ENCODE assay signal across 21 cellular contexts in genomic region chr10:22426653-22427052, GRCh38.
"Had no signal": no experiment of that assay in that cellular context is flagged by ENCODE, and none has a peak within 500 bp of the region (broad histone marks: within the 10 kb centered on the region; RNA-seq: fewer than 3 reads in every experiment).

No MANE protein-coding gene starts in this region.

- H3K4me3 ChIP-seq: cardiac muscle cell had no signal

- H3K36me3 ChIP-seq: brain microvascular endothelial cell, cardiac muscle cell had no signal

- H3K9me3 Mint-ChIP-seq: activated naive CD4-positive, alpha-beta T cell treated with anti-CD3 and anti-CD28 coated beads, Interleukin-2, amount 50 U/mL, for 72 hours; activated naive CD8-positive, alpha-beta T cell treated with anti-CD3 and anti-CD28 coated beads, Interleukin-2, amount 50 U/mL, for 24 hours; activated T-cell treated with anti-CD3 and anti-CD28 coated beads, Interleukin-2, amount 50 U/mL, for 24 hours; activated T-helper 1 cell treated with anti-CD3 and anti-CD28 coated beads, Interleukin-12 subunit alpha, Interleukin-12 subunit beta, Interleukin-2, Interleukin-4 antibody, amounts not matched to agents 30 ng/mL and 10 ng/mL and 1 ng/mL, durations not matched to agents 14 hours and 24 hours and 36 hours; T-helper 1 cell treated with Interleukin-12 subunit alpha and Interleukin-12 subunit beta and Interleukin-4 antibody, amounts not matched to agents 30 μg/mL and 1 μg/mL, for 36 hours had no signal

- DNase-seq: activated CD4-positive, alpha-beta T cell treated with anti-CD3 and anti-CD28 coated beads for 4 hours; activated CD4-positive, alpha-beta T cell treated with anti-CD3 and anti-CD28 coated beads, Interleukin-2, amount 50 U/mL, for 48 hours; activated CD8-positive, alpha-beta memory T cell treated with anti-CD3 and anti-CD28 coated beads, Interleukin-2, amount 10 ng/mL, durations not matched to agents 7 days and 5 days; activated effector memory CD4-positive, alpha-beta T cell treated with anti-CD3 and anti-CD28 coated beads, Interleukin-2, amount 50 U/mL, for 16 hours; activated naive CD4-positive, alpha-beta T cell treated with Interleukin-2 at 50 U/mL for 16 hours; activated naive CD8-positive, alpha-beta T cell treated with anti-CD3 and anti-CD28 coated beads, Interleukin-2, amount 50 U/mL, for 24 hours; activated T-cell treated with anti-CD3 and anti-CD28 coated beads, Interleukin-2, amount 50 U/mL, for 24 hours; amniotic stem cell; brain microvascular endothelial cell; KG1; NCI-H1092; NCI-H1930; NCI-H2107; NCI-H2171 treated with DMSO at 0.1 percent for 48 hours; NCI-H526; OCI-M1; SHP77 treated with DMSO at 0.1 percent for 48 hours had no signal

- H3K36me3 Mint-ChIP-seq: activated CD8-positive, alpha-beta memory T cell treated with anti-CD3 and anti-CD28 coated beads, Interleukin-2, amount 10 ng/mL, durations not matched to agents 7 days and 5 days; activated naive CD4-positive, alpha-beta T cell treated with anti-CD3 and anti-CD28 coated beads, Interleukin-2, amount 50 U/mL, for 72 hours had no signal

- H3K27ac ChIP-seq: brain microvascular endothelial cell, cardiac muscle cell had no signal

- H3K27ac Mint-ChIP-seq: activated CD8-positive, alpha-beta memory T cell treated with anti-CD3 and anti-CD28 coated beads, Interleukin-2, amount 10 ng/mL, durations not matched to agents 7 days and 5 days; activated naive CD4-positive, alpha-beta T cell treated with anti-CD3 and anti-CD28 coated beads, Interleukin-2, amount 50 U/mL, for 72 hours; activated naive CD8-positive, alpha-beta T cell treated with anti-CD3 and anti-CD28 coated beads, Interleukin-2, amount 50 U/mL, for 24 hours; activated T-cell treated with anti-CD3 and anti-CD28 coated beads, Interleukin-2, amount 50 U/mL, for 24 hours; activated T-helper 1 cell treated with anti-CD3 and anti-CD28 coated beads, Interleukin-12 subunit alpha, Interleukin-12 subunit beta, Interleukin-2, Interleukin-4 antibody, amounts not matched to agents 30 ng/mL and 10 ng/mL and 1 ng/mL, durations not matched to agents 14 hours and 24 hours and 36 hours; T-helper 1 cell treated with Interleukin-12 subunit alpha and Interleukin-12 subunit beta and Interleukin-4 antibody, amounts not matched to agents 30 μg/mL and 1 μg/mL, for 36 hours had no signal

- H3K4me3 Mint-ChIP-seq: activated CD8-positive, alpha-beta memory T cell treated with anti-CD3 and anti-CD28 coated beads, Interleukin-2, amount 10 ng/mL, durations not matched to agents 7 days and 5 days; activated naive CD8-positive, alpha-beta T cell treated with anti-CD3 and anti-CD28 coated beads, Interleukin-2, amount 50 U/mL, for 24 hours; activated T-cell treated with anti-CD3 and anti-CD28 coated beads, Interleukin-2, amount 50 U/mL, for 24 hours; activated T-helper 1 cell treated with anti-CD3 and anti-CD28 coated beads, Interleukin-12 subunit alpha, Interleukin-12 subunit beta, Interleukin-2, Interleukin-4 antibody, amounts not matched to agents 30 ng/mL and 10 ng/mL and 1 ng/mL, durations not matched to agents 14 hours and 24 hours and 36 hours; T-helper 1 cell treated with Interleukin-12 subunit alpha and Interleukin-12 subunit beta and Interleukin-4 antibody, amounts not matched to agents 30 μg/mL and 1 μg/mL, for 36 hours had no signal

- H3K27me3 ChIP-seq: brain microvascular endothelial cell had no signal
